1 cellular context compared by ENCODE assay signal in genomic region chr10:96686514-96686913, GRCh38.
TF ChIP-seq lines count a peak whose summit lies in the region.

No MANE protein-coding gene starts in this region.

TF ChIP-seq in IMR-90, 13 proteins besides CTCF, POLR2A, EP300 and RAD21 (continued from another document):
- no peak for TF ChIP-seq RFX5 (IDR thresholded peaks at IDR 0.05; ENCODE audit: low read depth, low read length)
- TF ChIP-seq RCOR1 (IDR thresholded peaks at IDR 0.05; ENCODE audit: insufficient replicate concordance, low read length) = no peak
- no peak for TF ChIP-seq SMC3 (IDR thresholded peaks at IDR 0.05; ENCODE audit: low read depth, low read length)
- no peak for TF ChIP-seq USF2 (IDR thresholded peaks at IDR 0.05; ENCODE audit: low read depth, low read length)
- no peak for TF ChIP-seq BHLHE40 (IDR thresholded peaks at IDR 0.05; ENCODE audit: low read depth, low read length)
- TF ChIP-seq FOS (IDR thresholded peaks at IDR 0.05; ENCODE audit: low read depth, low read length) = no peak
- TF ChIP-seq MAFK (IDR thresholded peaks at IDR 0.05; ENCODE audit: low read depth, low read length) = no peak
- no peak for TF ChIP-seq CEBPB (IDR thresholded peaks at IDR 0.05; ENCODE audit: low read depth, low read length)
TF ChIP-seq in IMR-90: peak in this region for 0.
